ENCODE assay signal across 2 cellular contexts in genomic region chr14:72711936-72712335, GRCh38.
TF ChIP-seq lines count a peak whose summit lies in the region.

No MANE protein-coding gene starts in this region.

TF ChIP-seq in GM12878, 131 proteins besides CTCF, POLR2A, EP300 and RAD21 (continued from another document):
- TF ChIP-seq ZBTB33 (IDR thresholded peaks at IDR 0.05), result no peak
- TF ChIP-seq SKIL (IDR thresholded peaks at IDR 0.05; ENCODE audit: low read depth, poor library complexity, severe bottlenecking), result no peak
- 0 out of 2 replicates have a peak, but pooled peaks have one; percentile 39 for TF ChIP-seq MLLT1 (IDR thresholded peaks at IDR 0.05)
- TF ChIP-seq E4F1 (IDR thresholded peaks at IDR 0.05; ENCODE audit: borderline replicate concordance, partially characterized antibody), result no peak
- no peak for TF ChIP-seq PAX5 (IDR thresholded peaks at IDR 0.05; ENCODE audit: borderline replicate concordance, low read depth, low read length)
- TF ChIP-seq ZNF592 (IDR thresholded peaks at IDR 0.05), result no peak

TF ChIP-seq in SK-N-SH treated with all-trans-retinoic acid at 6 μM for 48 hours, 23 proteins besides CTCF, POLR2A, EP300 and RAD21 (continued from another document):
- no peak for TF ChIP-seq POU6F1 (CRISPR knock-in tag; IDR thresholded peaks at IDR 0.05; ENCODE audit: borderline replicate concordance, low read depth)
